In the genomic region with DNA sequence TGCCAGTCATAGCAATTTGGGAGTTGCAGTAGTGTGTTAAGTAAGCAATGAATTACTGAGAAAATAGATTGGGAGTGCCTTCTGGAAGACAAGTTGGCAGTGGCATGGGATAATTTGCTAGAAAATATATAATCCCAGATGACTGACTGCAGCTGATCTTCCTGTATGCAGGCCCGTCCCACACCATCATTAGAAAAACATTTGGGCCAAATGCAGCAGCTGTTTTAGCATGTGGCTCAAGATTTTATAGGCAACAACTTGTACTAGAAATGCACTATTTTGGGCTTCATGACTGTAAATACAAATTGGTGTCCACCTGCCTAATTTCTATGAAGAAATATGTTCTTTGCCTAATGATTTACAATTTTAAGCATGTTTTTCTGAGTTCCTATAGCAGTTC, we compare ENCODE assay signal across 18 cellular contexts. TPM values are rescaled to one million over a fixed set of nuclear protein-coding genes. Genes with fewer than 3 reads are reported as not detected.
"Had no signal": no experiment of that assay in that cellular context is flagged by ENCODE, and none has a peak within 500 bp of the region (broad histone marks: within the 10 kb centered on the region; RNA-seq: fewer than 3 reads in every experiment).

No MANE protein-coding gene starts in this region.

- H3K27me3 ChIP-seq: ascending aorta, right lobe of liver, spleen had no signal

- DNase-seq: activated B cell treated with CpG ODN at 0.5 μM for 24 hours; activated CD4-positive, alpha-beta T cell treated with anti-CD3 and anti-CD28 coated beads, Interleukin-2, amount 10 ng/mL, durations not matched to agents 24 days and 14 days; activated naive CD4-positive, alpha-beta T cell treated with anti-CD3 and anti-CD28 coated beads, Interleukin-2, amount 10 ng/mL, durations not matched to agents 7 days and 5 days; hippocampal formation; left ventricle myocardium superior; mesenchymal stem cell; nephron progenitor cell; psoas muscle; right lobe of liver; spleen; SW 1271 had no signal

- H3K27ac ChIP-seq: ascending aorta, psoas muscle, right lobe of liver, spleen had no signal

- H3K4me3 ChIP-seq: ascending aorta, psoas muscle, right lobe of liver, spleen had no signal

- H3K36me3 ChIP-seq: ascending aorta, right lobe of liver, spleen had no signal

- ATAC-seq: activated T-helper 17 cell treated with anti-CD3 and anti-CD28 coated beads, Interleukin-2, amount 50 U/mL, for 72 hours; left ventricle myocardium superior; psoas muscle; right lobe of liver had no signal

- H3K9me3 ChIP-seq: ascending aorta, psoas muscle, right lobe of liver, spleen had no signal

- H3K4me1 ChIP-seq: ascending aorta, psoas muscle, right lobe of liver, spleen had no signal

RNA-seq across cellular contexts. Expression of a gene that starts 2.6 kb away (rescaled TPM):
- total RNA-seq: activated B cell treated with CpG ODN at 0.5 μM for 24 hours; activated CD4-positive, alpha-beta T cell treated with anti-CD3 and anti-CD28 coated beads, Interleukin-2, amount 10 ng/mL, durations not matched to agents 24 days and 14 days; activated T-helper 17 cell treated with anti-CD3 and anti-CD28 coated beads, Interleukin-2, amount 50 U/mL, for 72 hours; ascending aorta; epithelial cell of proximal tubule; kidney epithelial cell; left ventricle myocardium superior; osteocyte; psoas muscle; right lobe of liver; spleen; T-helper 2 cell treated with Interferon-gamma antibody and Interleukin-4, amounts not matched to agents 100 ng/mL and 5 ng/mL, for 36 hours; temporal lobe had no signal
